ENCODE assay signal across 15 cellular contexts in the genomic region with DNA sequence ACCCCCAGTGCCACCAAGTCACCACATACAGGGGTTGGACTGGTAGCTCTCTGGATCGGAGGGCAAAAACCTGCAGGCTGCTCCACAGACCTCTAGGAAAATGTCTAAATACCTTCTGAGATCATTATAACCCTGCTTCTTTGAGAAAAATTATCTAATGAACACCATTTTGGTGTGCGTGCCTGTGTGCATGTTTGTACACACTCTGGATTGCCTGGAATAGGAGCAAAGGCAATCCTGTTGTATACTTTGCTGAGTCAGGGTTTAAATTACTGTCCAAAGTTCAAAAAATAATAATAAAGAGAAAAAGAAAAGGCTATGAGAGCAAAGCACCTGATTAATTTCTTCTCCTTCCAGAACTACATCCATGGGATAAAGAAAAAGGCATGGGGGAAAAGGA. TPM values are rescaled to one million over a fixed set of nuclear protein-coding genes. Genes with fewer than 3 reads are reported as not detected.
DNase-seq lines count a peak whose midpoint lies in the region; ATAC-seq and TF ChIP-seq lines count a peak whose summit lies in the region.
"Had no signal": no experiment of that assay in that cellular context is flagged by ENCODE, and none has a peak within 500 bp of the region (broad histone marks: within the 10 kb centered on the region; RNA-seq: fewer than 3 reads in every experiment).

No MANE protein-coding gene starts in this region.

- no peak for TF ChIP-seq CTCF in H9 (conservative IDR thresholded peaks at IDR 0.05)
- TF ChIP-seq CTCF in foreskin keratinocyte (conservative IDR thresholded peaks at IDR 0.05): no peak
- no peak for TF ChIP-seq CTCF in HFFc6 (IDR thresholded peaks at IDR 0.05)

- H3K4ac ChIP-seq in H9 (ENCODE audit: low read depth, low read length): no peak overlapping the region

- H3K36me3 ChIP-seq in CD4-positive, CD25-positive, alpha-beta regulatory T cell (ENCODE audit: control insufficient read depth, insufficient read depth, low read length): peaks cover 43% of the 10 kb centered on the region
- H3K36me3 ChIP-seq in mucosa of rectum (ENCODE audit: control insufficient read depth in 2 of 2, insufficient read depth in 2 of 2, low read length in 2 of 2): no peaks in the 10 kb centered on the region

- no peak overlapping the region for H3K27ac ChIP-seq in CD4-positive, CD25-positive, alpha-beta regulatory T cell (ENCODE audit: insufficient read depth, low read length, poor library complexity, severe bottlenecking)
- H3K27ac ChIP-seq in H9 (ENCODE audit: insufficient read length, low read depth, low read length) (no peak overlapping the region), mucosa of rectum (ENCODE audit: low read depth in 2 of 2, low read length in 2 of 2) (peak overlapping the region; percentile 68 to 83), foreskin keratinocyte (no peak overlapping the region)

- peaks cover 63% of the 10 kb centered on the region for H3K4me1 ChIP-seq in CD4-positive, CD25-positive, alpha-beta regulatory T cell (ENCODE audit: control insufficient read depth, insufficient read depth, low read length, poor library complexity, severe bottlenecking)
- H3K4me1 ChIP-seq in H9 (ENCODE audit: insufficient read depth, low read length): peaks cover 27% of the 10 kb centered on the region
- H3K4me1 ChIP-seq in mucosa of rectum (ENCODE audit: control insufficient read depth in 2 of 2, insufficient read depth in 2 of 2, low read length in 2 of 2): peaks cover 33 to 36% of the 10 kb centered on the region in 2 donors
- no peaks in the 10 kb centered on the region for H3K4me1 ChIP-seq in foreskin keratinocyte

- H2BK120ac ChIP-seq in H9 (ENCODE audit: low read depth, low read length, poor library complexity, severe bottlenecking): no peak overlapping the region

- H3K23ac ChIP-seq in H9 (ENCODE audit: insufficient read length, low read depth, low read length): no peak overlapping the region

- H2AFZ ChIP-seq in H9 (ENCODE audit: low read length): no peak overlapping the region

- no peak for ATAC-seq in CD4-positive, CD25-positive, alpha-beta regulatory T cell (ENCODE audit: low read depth in 2 of 2)
- ATAC-seq in foreskin keratinocyte: no peak
- ATAC-seq: WTC11 had no signal

- intact Hi-C loops in activated T-helper 1 cell treated with anti-CD3 and anti-CD28 coated beads, Interleukin-12 subunit alpha, Interleukin-12 subunit beta, Interleukin-2, Interleukin-4 antibody, amounts not matched to agents 30 ng/mL and 10 ng/mL and 1 ng/mL, durations not matched to agents 14 hours and 24 hours and 36 hours (cut with micrococcal nuclease): no loop called here

- H4K8ac ChIP-seq in H9 (replicated peaks; ENCODE audit: insufficient read length, low read depth, low read length): no peak overlapping the region

- H3K56ac ChIP-seq in H9 (ENCODE audit: insufficient read length, low read depth, low read length): no peak overlapping the region

- H2BK15ac ChIP-seq in H9 (ENCODE audit: low read depth, low read length): no peak overlapping the region

- no peak for DNase-seq in CD4-positive, CD25-positive, alpha-beta regulatory T cell
- DNase-seq in H9 (no peak), SHP77 treated with DMSO at 0.1 percent for 48 hours (lab: John Stamatoyannopoulos, UW) (no peak), foreskin keratinocyte (no peak), HFFc6 (no peak)
- no peak for DNase-seq in activated T-helper 1 cell treated with anti-CD3 and anti-CD28 coated beads, Interleukin-12 subunit alpha, Interleukin-12 subunit beta, Interleukin-2, Interleukin-4 antibody, amounts not matched to agents 30 ng/mL and 10 ng/mL and 1 ng/mL, durations not matched to agents 14 hours and 24 hours and 36 hours (ENCODE audit: low spot score)
- DNase-seq: activated gamma-delta T cell; COR-L47; kidney; NK-92 treated with Interleukin-12 subunit alpha and Interleukin-12 subunit beta, amount 100 ng/mL, for 24 hours; stimulated activated CD4-positive, alpha-beta T cell treated with anti-CD3 and anti-CD28 coated beads, Interleukin-4, amount 100 ng/mL, for 4 hours; stimulated activated naive CD4-positive, alpha-beta T cell treated with Interleukin-2 at 50 U/mL for 16 hours had no signal

- WGBS in H9 (ENCODE audit: extremely low coverage, insufficient read length, low lambda C conversion rate): no CpG with 5 or more reads among the region's 2 CpGs

- H3K4me1 Mint-ChIP-seq in CD4-positive, CD25-positive, alpha-beta regulatory T cell: peaks cover 24 to 82% (median 58%) of the 10 kb centered on the region in 4 donors
- peaks cover 46 to 48% of the 10 kb centered on the region in 2 experiments for H3K4me1 Mint-ChIP-seq in H9
- H3K4me1 Mint-ChIP-seq in activated T-helper 1 cell treated with anti-CD3 and anti-CD28 coated beads, Interleukin-12 subunit alpha, Interleukin-12 subunit beta, Interleukin-2, Interleukin-4 antibody, amounts not matched to agents 30 ng/mL and 10 ng/mL and 1 ng/mL, durations not matched to agents 14 hours and 24 hours and 36 hours (ENCODE audit: low read depth): peaks cover 96% of the 10 kb centered on the region
- H3K4me1 Mint-ChIP-seq in HFFc6 (ENCODE audit: low read depth): no peaks in the 10 kb centered on the region

- peak overlapping the region in 2 of 4 donors; percentile 24 to 80 for H3K4me3 Mint-ChIP-seq in CD4-positive, CD25-positive, alpha-beta regulatory T cell
- no peak overlapping the region for H3K4me3 Mint-ChIP-seq in H9
- peak overlapping the region; percentile 83 for H3K4me3 Mint-ChIP-seq in activated T-helper 1 cell treated with anti-CD3 and anti-CD28 coated beads, Interleukin-12 subunit alpha, Interleukin-12 subunit beta, Interleukin-2, Interleukin-4 antibody, amounts not matched to agents 30 ng/mL and 10 ng/mL and 1 ng/mL, durations not matched to agents 14 hours and 24 hours and 36 hours
- no peak overlapping the region for H3K4me3 Mint-ChIP-seq in HFFc6
- H3K4me3 Mint-ChIP-seq: WTC11 had no signal

- peaks cover 0 to 2% (median 0%) of the 10 kb centered on the region in 7 donors for H3K9me3 Mint-ChIP-seq in CD4-positive, CD25-positive, alpha-beta regulatory T cell
- H3K9me3 Mint-ChIP-seq in H9 (peaks cover 0 to 6% of the 10 kb centered on the region in 2 experiments; a peak in 3 of 5 replicates), HFFc6 (no peaks in the 10 kb centered on the region)
- H3K9me3 Mint-ChIP-seq in activated T-helper 1 cell treated with anti-CD3 and anti-CD28 coated beads, Interleukin-12 subunit alpha, Interleukin-12 subunit beta, Interleukin-2, Interleukin-4 antibody, amounts not matched to agents 30 ng/mL and 10 ng/mL and 1 ng/mL, durations not matched to agents 14 hours and 24 hours and 36 hours: peaks cover 1% of the 10 kb centered on the region

- no peaks in the 10 kb centered on the region for H3K23me2 ChIP-seq in H9 (ENCODE audit: insufficient read length, low read depth, low read length, poor library complexity, severe bottlenecking)

- H3K36me3 Mint-ChIP-seq in CD4-positive, CD25-positive, alpha-beta regulatory T cell: peaks cover 45% of the 10 kb centered on the region
- H3K36me3 Mint-ChIP-seq in H9 (ENCODE audit: insufficient read depth in 1 of 3, low read depth in 3 of 3): peaks cover 0 to 14% (median 0%) of the 10 kb centered on the region in 3 experiments; a peak in 3 of 7 replicates
- H3K36me3 Mint-ChIP-seq in activated T-helper 1 cell treated with anti-CD3 and anti-CD28 coated beads, Interleukin-12 subunit alpha, Interleukin-12 subunit beta, Interleukin-2, Interleukin-4 antibody, amounts not matched to agents 30 ng/mL and 10 ng/mL and 1 ng/mL, durations not matched to agents 14 hours and 24 hours and 36 hours (ENCODE audit: low read depth): peaks cover 65% of the 10 kb centered on the region
- H3K36me3 Mint-ChIP-seq in HFFc6 (ENCODE audit: low read depth): no peaks in the 10 kb centered on the region
- H3K36me3 Mint-ChIP-seq: WTC11 had no signal

- no peak overlapping the region for H3K18ac ChIP-seq in H9 (ENCODE audit: insufficient read length, low read depth, low read length)

- H4K5ac ChIP-seq in H9 (ENCODE audit: insufficient read length, low read depth, low read length): no peak overlapping the region

- H3K27me3 Mint-ChIP-seq in CD4-positive, CD25-positive, alpha-beta regulatory T cell: no peaks in the 10 kb centered on the region
- no peaks in the 10 kb centered on the region; the same call in 1 of the 2 replicates for H3K27me3 Mint-ChIP-seq in H9 (ENCODE audit: low read depth)
- H3K27me3 Mint-ChIP-seq in activated T-helper 1 cell treated with anti-CD3 and anti-CD28 coated beads, Interleukin-12 subunit alpha, Interleukin-12 subunit beta, Interleukin-2, Interleukin-4 antibody, amounts not matched to agents 30 ng/mL and 10 ng/mL and 1 ng/mL, durations not matched to agents 14 hours and 24 hours and 36 hours (ENCODE audit: insufficient read depth): no peaks in the 10 kb centered on the region
- peaks cover 37% of the 10 kb centered on the region for H3K27me3 Mint-ChIP-seq in HFFc6 (ENCODE audit: insufficient read depth)

- no peak overlapping the region for H3K14ac ChIP-seq in H9 (ENCODE audit: insufficient read depth, low read length)

- H2AK5ac ChIP-seq in H9 (ENCODE audit: insufficient read length, low read length): no peak overlapping the region

- H3K79me1 ChIP-seq in H9 (ENCODE audit: insufficient read depth, low read depth, low read length, poor library complexity, severe bottlenecking): no peaks in the 10 kb centered on the region

- no peak overlapping the region for H3K9ac ChIP-seq in H9 (ENCODE audit: extremely low read depth, insufficient read length, low read length)
- H3K9ac ChIP-seq in mucosa of rectum (ENCODE audit: low read depth in 1 of 2, low read length in 2 of 2): no peak overlapping the region

- no peak overlapping the region for H2BK5ac ChIP-seq in H9 (ENCODE audit: insufficient read length, low read length)

- H3K27ac Mint-ChIP-seq in CD4-positive, CD25-positive, alpha-beta regulatory T cell: peak overlapping the region; percentile 75 to 93 (median 83)
- peak overlapping the region in 2 of 3 experiments; percentile 8 to 50; a peak in 2 of 7 replicates for H3K27ac Mint-ChIP-seq in H9
- H3K27ac Mint-ChIP-seq in activated T-helper 1 cell treated with anti-CD3 and anti-CD28 coated beads, Interleukin-12 subunit alpha, Interleukin-12 subunit beta, Interleukin-2, Interleukin-4 antibody, amounts not matched to agents 30 ng/mL and 10 ng/mL and 1 ng/mL, durations not matched to agents 14 hours and 24 hours and 36 hours: peak overlapping the region; percentile 94
- H3K27ac Mint-ChIP-seq in HFFc6: no peak overlapping the region

- no peak overlapping the region for H2BK20ac ChIP-seq in H9 (ENCODE audit: low read depth, low read length, poor library complexity, severe bottlenecking)

- no peaks in the 10 kb centered on the region for H4K20me1 ChIP-seq in H9 (ENCODE audit: control insufficient read depth, insufficient read depth, insufficient read length)

- H3K4me2 ChIP-seq in H9 (ENCODE audit: insufficient read depth, insufficient read length, low read length): no peak overlapping the region

- no peak overlapping the region for H3T11ph ChIP-seq in H9 (ENCODE audit: low read length)

- no peak overlapping the region for H3K4me3 ChIP-seq in CD4-positive, CD25-positive, alpha-beta regulatory T cell (ENCODE audit: low read depth, low read length)
- H3K4me3 ChIP-seq in mucosa of rectum (ENCODE audit: low read length in 2 of 2): peak overlapping the region in 1 of 2 donors; percentile 58

- no peaks in the 10 kb centered on the region for H3K27me3 ChIP-seq in CD4-positive, CD25-positive, alpha-beta regulatory T cell (ENCODE audit: control insufficient read depth, insufficient read depth, low read length)
- no peaks in the 10 kb centered on the region for H3K27me3 ChIP-seq in H9 (ENCODE audit: insufficient read depth, low read length)
- no peaks in the 10 kb centered on the region for H3K27me3 ChIP-seq in mucosa of rectum (ENCODE audit: control insufficient read depth in 2 of 2, insufficient read depth in 2 of 2, low read length in 2 of 2)
- H3K27me3 ChIP-seq in foreskin keratinocyte: peaks cover 27% of the 10 kb centered on the region

- H2BK12ac ChIP-seq in H9 (ENCODE audit: insufficient read length, low read depth, low read length): no peak overlapping the region

- no peaks in the 10 kb centered on the region for H3K9me3 ChIP-seq in CD4-positive, CD25-positive, alpha-beta regulatory T cell (ENCODE audit: control insufficient read depth in 2 of 2, low read length in 2 of 2)
- H3K9me3 ChIP-seq in H9 (ENCODE audit: control insufficient read depth, low read depth, low read length): no peaks in the 10 kb centered on the region
- no peaks in the 10 kb centered on the region for H3K9me3 ChIP-seq in mucosa of rectum (ENCODE audit: control insufficient read depth in 2 of 2, low read length in 2 of 2)

- no peaks in the 10 kb centered on the region for H3K79me2 ChIP-seq in H9 (ENCODE audit: insufficient read depth, low read length)

- H4K91ac ChIP-seq in H9 (ENCODE audit: insufficient read length, low read depth, low read length): no peak overlapping the region

RNA-seq across cellular contexts. Expression of gene JAML, which starts 11.0 kb away (rescaled TPM):
- 71.5 TPM for total RNA-seq in CD4-positive, CD25-positive, alpha-beta regulatory T cell
- polyA plus RNA-seq in CD4-positive, CD25-positive, alpha-beta regulatory T cell: 100 to 1,000 TPM; 169 to 200 (median 174) TPM
- total RNA-seq in H9 (2021) (0.35 and 0.48 TPM in 2 replicates), foreskin keratinocyte (not detected in 2 replicates)
- total RNA-seq in activated T-helper 1 cell treated with anti-CD3 and anti-CD28 coated beads, Interleukin-12 subunit alpha, Interleukin-12 subunit beta, Interleukin-2, Interleukin-4 antibody, amounts not matched to agents 30 ng/mL and 10 ng/mL and 1 ng/mL, durations not matched to agents 14 hours and 24 hours and 36 hours: 264 and 271 TPM in 2 replicates
- not detected in 2 replicates for polyA plus RNA-seq in foreskin keratinocyte
- total RNA-seq in HFFc6 (2021; fragmentation: NEBNext Ultra II Directional; extraction: Animal tissue kit (Norgen Biotek cat#: 25700)): not detected
- total RNA-seq: glomerular endothelial cell had no signal

RNA-seq across cellular contexts. Expression of gene SCN2B, which starts 37.3 kb away (rescaled TPM):
- not detected for total RNA-seq in CD4-positive, CD25-positive, alpha-beta regulatory T cell
- polyA plus RNA-seq in CD4-positive, CD25-positive, alpha-beta regulatory T cell: not detected
- not detected in 2 replicates for total RNA-seq in H9 (2021)
- total RNA-seq in activated T-helper 1 cell treated with anti-CD3 and anti-CD28 coated beads, Interleukin-12 subunit alpha, Interleukin-12 subunit beta, Interleukin-2, Interleukin-4 antibody, amounts not matched to agents 30 ng/mL and 10 ng/mL and 1 ng/mL, durations not matched to agents 14 hours and 24 hours and 36 hours: not detected in 2 replicates
- total RNA-seq in foreskin keratinocyte: 0.14 and 0.42 TPM in 2 replicates
- polyA plus RNA-seq in foreskin keratinocyte: 0.06 and 0.17 TPM in 2 replicates
- total RNA-seq in HFFc6 (2021; fragmentation: NEBNext Ultra II Directional; extraction: Animal tissue kit (Norgen Biotek cat#: 25700)): not detected
- total RNA-seq: glomerular endothelial cell had no signal

RNA-seq across cellular contexts. Expression of gene MPZL3, which starts 38.4 kb away (rescaled TPM):
- total RNA-seq in CD4-positive, CD25-positive, alpha-beta regulatory T cell: 16.1 TPM
- 10 to 100 TPM in 1 of 4 donors, 1 to 10 TPM in 3; 4.5 to 12.2 (median 6.3) TPM for polyA plus RNA-seq in CD4-positive, CD25-positive, alpha-beta regulatory T cell
- total RNA-seq in H9 (2021) (2.1 and 2.6 TPM in 2 replicates), foreskin keratinocyte (9.8 and 11.5 TPM in 2 replicates)
- 63.5 and 69.3 TPM in 2 replicates for total RNA-seq in activated T-helper 1 cell treated with anti-CD3 and anti-CD28 coated beads, Interleukin-12 subunit alpha, Interleukin-12 subunit beta, Interleukin-2, Interleukin-4 antibody, amounts not matched to agents 30 ng/mL and 10 ng/mL and 1 ng/mL, durations not matched to agents 14 hours and 24 hours and 36 hours
- polyA plus RNA-seq in foreskin keratinocyte: 4.2 and 4.3 TPM in 2 replicates
- total RNA-seq in HFFc6 (2021; fragmentation: NEBNext Ultra II Directional; extraction: Animal tissue kit (Norgen Biotek cat#: 25700)): under 1 TPM in 2 of 6 experiments, not detected in 4; 0.21 to 0.33 TPM

RNA-seq across cellular contexts. Expression of gene MPZL2, which starts 50.3 kb away (rescaled TPM):
- 1.0 TPM for total RNA-seq in CD4-positive, CD25-positive, alpha-beta regulatory T cell
- polyA plus RNA-seq in CD4-positive, CD25-positive, alpha-beta regulatory T cell: under 1 TPM in 1 of 4 donors, not detected in 3; 0.37 TPM
- 0.26 and 0.55 TPM in 2 replicates for total RNA-seq in H9 (2021)
- 13.2 and 15.9 TPM in 2 replicates for total RNA-seq in activated T-helper 1 cell treated with anti-CD3 and anti-CD28 coated beads, Interleukin-12 subunit alpha, Interleukin-12 subunit beta, Interleukin-2, Interleukin-4 antibody, amounts not matched to agents 30 ng/mL and 10 ng/mL and 1 ng/mL, durations not matched to agents 14 hours and 24 hours and 36 hours
- total RNA-seq in foreskin keratinocyte: 50.1 and 62.0 TPM in 2 replicates
- 25.3 and 34.0 TPM in 2 replicates for polyA plus RNA-seq in foreskin keratinocyte
- not detected for total RNA-seq in HFFc6 (2021; fragmentation: NEBNext Ultra II Directional; extraction: Animal tissue kit (Norgen Biotek cat#: 25700))

Comparison
In these comparisons a context has a peak if more than half of its experiments do, and no peak if none do; other contexts are left out.
1. H3K27ac ChIP-seq: peak in mucosa of rectum (2 of 2); none in CD4-positive, CD25-positive, alpha-beta regulatory T cell (single experiment), H9 (single experiment) and foreskin keratinocyte (single experiment).
2. RNA of gene JAML, which starts 11.0 kb away (total RNA-seq): 264 to 271 TPM in activated T-helper 1 cell treated with anti-CD3 and anti-CD28 coated beads, Interleukin-12 subunit alpha, Interleukin-12 subunit beta, Interleukin-2, Interleukin-4 antibody, amounts not matched to agents 30 ng/mL and 10 ng/mL and 1 ng/mL, durations not matched to agents 14 hours and 24 hours and 36 hours and 71.5 TPM in CD4-positive, CD25-positive, alpha-beta regulatory T cell (single experiment); 0.35 to 0.48 TPM in H9, not detected in foreskin keratinocyte and not detected in HFFc6; every median in the first group is over 10 times any median in the second.